In genomic region chr15:38671675-38672141, GRCh38 we compare ENCODE assay signal across 9 cellular contexts.
DNase-seq lines count a peak whose midpoint lies in the region; ATAC-seq and TF ChIP-seq lines count a peak whose summit lies in the region.
"Had no signal": no experiment of that assay in that cellular context is flagged by ENCODE, and none has a peak within 500 bp of the region (broad histone marks: within the 10 kb centered on the region; RNA-seq: fewer than 3 reads in every experiment).

No MANE protein-coding gene starts in this region.

- H4K20me1 ChIP-seq in PC-3 (ENCODE audit: low read length): no peaks in the 10 kb centered on the region

- H3K9me3 ChIP-seq in WERI-Rb-1 (ENCODE audit: severe bottlenecking) (no peaks in the 10 kb centered on the region), PC-3 (ENCODE audit: low read length) (no peaks in the 10 kb centered on the region), vagina (no peaks in the 10 kb centered on the region)

- peak; percentile 49 to 77 for DNase-seq in NOMO-1 (lab: John Stamatoyannopoulos, UW; ENCODE audit: unreplicated experiment in 2 of 2)
- peak; percentile 26 for DNase-seq in fibroblast of villous mesenchyme (ENCODE audit: low read depth)
- no peak for DNase-seq in WERI-Rb-1
- DNase-seq in NCI-H524 treated with DMSO at 0.1 percent for 48 hours (lab: John Stamatoyannopoulos, UW): no peak
- no peak for DNase-seq in PC-3
- DNase-seq in vagina (ENCODE audit: extremely low spot score in 2 of 2): no peak

- intact Hi-C loops in PC-3 (cut with micrococcal nuclease): no loop called here
- intact Hi-C loops in vagina (cut with DNase I): no loop called here

- POLR2A ChIA-PET in PC-3 (lab: Charles Lee; ENCODE audit: unreplicated experiment): no interaction called here

- no TSS peak for BruUV-seq in PC-3 (replicated peaks; lab: Mats Ljungman, UMichigan)

- H3K79me2 ChIP-seq in PC-3 (ENCODE audit: low read length): no peaks in the 10 kb centered on the region

- ATAC-seq in GM21619 (IDR thresholded peaks at IDR 0.05; ENCODE audit: unreplicated experiment) (peak; percentile 59), PC-3 (no peak)

- H3K9ac ChIP-seq in PC-3 (ENCODE audit: low read length): no peak overlapping the region

- no peak for TF ChIP-seq CTCF in GM12875 (IDR thresholded peaks at IDR 0.05; ENCODE audit: borderline replicate concordance, insufficient read depth, low read depth, low read length)
- no peak for TF ChIP-seq CTCF in fibroblast of villous mesenchyme (IDR thresholded peaks at IDR 0.05; ENCODE audit: insufficient read depth, low read depth, low read length)
- no peak for TF ChIP-seq CTCF in WERI-Rb-1 (IDR thresholded peaks at IDR 0.05; ENCODE audit: low read depth, low read length)
- no peak for TF ChIP-seq CTCF in PC-3 (conservative IDR thresholded peaks at IDR 0.05; ENCODE audit: low read depth, low read length)
- TF ChIP-seq CTCF in vagina (IDR thresholded peaks at IDR 0.05): no peak

- peaks cover 57% of the 10 kb centered on the region for H3K27me3 ChIP-seq in WERI-Rb-1 (ENCODE audit: insufficient read depth, low read depth, severe bottlenecking)
- H3K27me3 ChIP-seq in PC-3 (ENCODE audit: low read length): peaks cover 52% of the 10 kb centered on the region
- H3K27me3 ChIP-seq in vagina: no peaks in the 10 kb centered on the region
- H3K27me3 ChIP-seq: cardiac muscle cell had no signal

- CTCF ChIA-PET in PC-3 (lab: Charles Lee): no interaction called here

- no peaks in the 10 kb centered on the region for H3F3A ChIP-seq in PC-3 (ENCODE audit: low read length, unreplicated experiment)

- H3K4me3 ChIP-seq in GM12875 (ENCODE audit: low read depth, low read length): peak overlapping the region; percentile 24
- no peak overlapping the region for H3K4me3 ChIP-seq in fibroblast of villous mesenchyme (ENCODE audit: low read depth, low read length)
- no peak overlapping the region for H3K4me3 ChIP-seq in WERI-Rb-1 (ENCODE audit: low read depth, low read length)
- no peak overlapping the region for H3K4me3 ChIP-seq in PC-3 (ENCODE audit: low read length)
- H3K4me3 ChIP-seq in vagina: no peak overlapping the region
- H3K4me3 ChIP-seq: cardiac muscle cell had no signal

- TF ChIP-seq POLR2A in vagina (IDR thresholded peaks at IDR 0.05): no peak

- H3K36me3 ChIP-seq in WERI-Rb-1 (no peaks in the 10 kb centered on the region), PC-3 (ENCODE audit: low read depth, low read length) (no peaks in the 10 kb centered on the region), vagina (no peaks in the 10 kb centered on the region)
- H3K36me3 ChIP-seq: cardiac muscle cell had no signal

- H3K9me2 ChIP-seq in PC-3 (replicated peaks; ENCODE audit: low read length): no peaks in the 10 kb centered on the region

- no peak overlapping the region for H3K27ac ChIP-seq in WERI-Rb-1
- no peak overlapping the region for H3K27ac ChIP-seq in PC-3 (ENCODE audit: low read length)
- H3K27ac ChIP-seq in vagina: no peak overlapping the region
- H3K27ac ChIP-seq: cardiac muscle cell had no signal

- H3K4me1 ChIP-seq in PC-3 (ENCODE audit: insufficient read depth, low read length) (no peaks in the 10 kb centered on the region), vagina (no peaks in the 10 kb centered on the region)

- H3K4me2 ChIP-seq in PC-3 (ENCODE audit: low read length): no peak overlapping the region

- no peak overlapping the region for H2AFZ ChIP-seq in PC-3 (ENCODE audit: low read length)

Comparison
In these comparisons a context has a peak if more than half of its experiments do, and no peak if none do; other contexts are left out.
1. DNase-seq: peak in NOMO-1 (2 of 2) and fibroblast of villous mesenchyme (single experiment); none in WERI-Rb-1 (single experiment), NCI-H524 treated with DMSO at 0.1 percent for 48 hours (single experiment), PC-3 (single experiment) and vagina (0 of 2).